1 cellular context compared by ENCODE assay signal in genomic region chr12:6345319-6346071, GRCh38.
TF ChIP-seq lines count a peak whose summit lies in the region.

No MANE protein-coding gene starts in this region.

TF ChIP-seq in K562, 482 proteins besides CTCF, POLR2A, EP300 and RAD21 (continues in another document):
- TF ChIP-seq TBL1XR1 (IDR thresholded peaks at IDR 0.05; ENCODE audit: low read length in 2 of 2): peak in 1 of 2 experiments; percentile 95; a peak in 2 of 4 replicates
- TF ChIP-seq ARNT (IDR thresholded peaks at IDR 0.05): peak; percentile 72 to 83; a peak in 3 of 4 replicates
- TF ChIP-seq HDAC3 (IDR thresholded peaks at IDR 0.05; ENCODE audit: borderline replicate concordance, partially characterized antibody): peak; percentile 91
- TF ChIP-seq IRF1 (CRISPR knock-in tag; IDR thresholded peaks at IDR 0.05; ENCODE audit: borderline replicate concordance): no peak
- TF ChIP-seq EP400 (IDR thresholded peaks at IDR 0.05): 0 out of 2 replicates have a peak, but pooled peaks have one; percentile 42
- peak; percentile 94 for TF ChIP-seq NCOR1 (IDR thresholded peaks at IDR 0.05)
- no peak for TF ChIP-seq MXI1 (IDR thresholded peaks at IDR 0.05; ENCODE audit: low read depth, low read length)
- peak; percentile 62; the same call in 1 of the 2 replicates for TF ChIP-seq CC2D1A (IDR thresholded peaks at IDR 0.05)
- TF ChIP-seq C11orf30 (IDR thresholded peaks at IDR 0.05; ENCODE audit: low read depth): no peak; the same call in 1 of the 2 replicates
- TF ChIP-seq SMARCE1 (IDR thresholded peaks at IDR 0.05): peak; percentile 97
- peak; percentile 96 for TF ChIP-seq ARID1B (IDR thresholded peaks at IDR 0.05)
- TF ChIP-seq NFRKB (IDR thresholded peaks at IDR 0.05; ENCODE audit: low read depth): no peak
- peak; percentile 97 for TF ChIP-seq JUND (IDR thresholded peaks at IDR 0.05; ENCODE audit: borderline replicate concordance, low read depth, low read length)
- TF ChIP-seq JUND (tag; IDR thresholded peaks at IDR 0.05; ENCODE audit: borderline replicate concordance, low read depth, low read length): peak; percentile 97
- peak; percentile 78 for TF ChIP-seq STAT5A (IDR thresholded peaks at IDR 0.05; ENCODE audit: borderline replicate concordance, low read length)
- peak; percentile 61 for TF ChIP-seq TAF9B (IDR thresholded peaks at IDR 0.05; ENCODE audit: partially characterized antibody)
- TF ChIP-seq TARDBP (IDR thresholded peaks at IDR 0.05): 0 out of 2 replicates have a peak, but pooled peaks have one; percentile 33
- TF ChIP-seq SMARCC2 (IDR thresholded peaks at IDR 0.05; ENCODE audit: low read depth): peak; percentile 96
- TF ChIP-seq KLF13 (tag; IDR thresholded peaks at IDR 0.05; ENCODE audit: borderline replicate concordance, low read depth): no peak
- TF ChIP-seq SMAD1 (IDR thresholded peaks at IDR 0.05; ENCODE audit: low read depth, low read length, partially characterized antibody): peak; percentile 69
- TF ChIP-seq ATF7 (IDR thresholded peaks at IDR 0.05): peak; percentile 82
- TF ChIP-seq SMAD4 (CRISPR knock-in tag; conservative IDR thresholded peaks at IDR 0.05): peak; percentile 92
- peak; percentile 75 for TF ChIP-seq SPI1 (IDR thresholded peaks at IDR 0.05; ENCODE audit: borderline replicate concordance, low read depth, low read length)
- 0 out of 2 replicates have a peak, but pooled peaks have one; percentile 45 for TF ChIP-seq BACH1 (tag; IDR thresholded peaks at IDR 0.05)
- peak in 1 of 2 experiments; percentile 42 for TF ChIP-seq AFF1 (IDR thresholded peaks at IDR 0.05; ENCODE audit: low read depth in 1 of 2, partially characterized antibody in 2 of 2)
- TF ChIP-seq JUNB (CRISPR knock-in tag; conservative IDR thresholded peaks at IDR 0.05): peak; percentile 90
- peak; percentile 89 for TF ChIP-seq HES1 (IDR thresholded peaks at IDR 0.05; ENCODE audit: low read depth)
- TF ChIP-seq ZNF518B (CRISPR knock-in tag; IDR thresholded peaks at IDR 0.05): no peak
- TF ChIP-seq NCOA2 (IDR thresholded peaks at IDR 0.05; ENCODE audit: partially characterized antibody in 2 of 2): peak in 1 of 2 experiments; percentile 84
- TF ChIP-seq ATF3 (IDR thresholded peaks at IDR 0.05): peak; percentile 98
- peak; percentile 89 for TF ChIP-seq ATF3 (CRISPR knock-in tag; conservative IDR thresholded peaks at IDR 0.05)
- peak; percentile 86 for TF ChIP-seq CTBP1 (IDR thresholded peaks at IDR 0.05; ENCODE audit: borderline replicate concordance)
- no peak for TF ChIP-seq MAFF (IDR thresholded peaks at IDR 0.05; ENCODE audit: low read length)
- no peak for TF ChIP-seq ZFP36 (IDR thresholded peaks at IDR 0.05; ENCODE audit: low read depth, low read length, partially characterized antibody)
- peak in 1 of 2 experiments; percentile 75; a peak in 2 of 4 replicates for TF ChIP-seq ZNF318 (IDR thresholded peaks at IDR 0.05; ENCODE audit: borderline replicate concordance in 1 of 2, low read depth in 1 of 2)
- TF ChIP-seq CCNT2 (IDR thresholded peaks at IDR 0.05; ENCODE audit: borderline replicate concordance, extremely low read depth, insufficient read length, low read depth, low read length): peak; percentile 96
- no peak for TF ChIP-seq FIP1L1 (IDR thresholded peaks at IDR 0.05; ENCODE audit: low read depth, low read length, poor library complexity, severe bottlenecking)
- peak; percentile 66; the same call in 1 of the 2 replicates for TF ChIP-seq ADNP (tag; IDR thresholded peaks at IDR 0.05)
- TF ChIP-seq DMBX1 (CRISPR knock-in tag; IDR thresholded peaks at IDR 0.05; ENCODE audit: borderline replicate concordance): peak; percentile 74; the same call in 1 of the 2 replicates
- TF ChIP-seq MTA3 (IDR thresholded peaks at IDR 0.05; ENCODE audit: borderline replicate concordance): peak; percentile 85
- peak; percentile 75 for TF ChIP-seq FOXM1 (IDR thresholded peaks at IDR 0.05; ENCODE audit: low read depth)
- no peak for TF ChIP-seq FOXM1 (CRISPR knock-in tag; IDR thresholded peaks at IDR 0.05; ENCODE audit: low read depth)
- TF ChIP-seq EHMT2 (IDR thresholded peaks at IDR 0.05): peak; percentile 64; the same call in 1 of the 2 replicates
- no peak for TF ChIP-seq ZNF445 (CRISPR knock-in tag; IDR thresholded peaks at IDR 0.05; ENCODE audit: low read depth)
- TF ChIP-seq MLX (CRISPR knock-in tag; conservative IDR thresholded peaks at IDR 0.05): no peak
- peak; percentile 79 for TF ChIP-seq SOX6 (IDR thresholded peaks at IDR 0.05)
- peak; percentile 96 for TF ChIP-seq SMARCA4 (IDR thresholded peaks at IDR 0.05)
- peak; percentile 86 for TF ChIP-seq CREM (IDR thresholded peaks at IDR 0.05; ENCODE audit: low read depth)
- no peak for TF ChIP-seq ETS2 (tag; IDR thresholded peaks at IDR 0.05; ENCODE audit: borderline replicate concordance, poor library complexity, severe bottlenecking)
- no peak for TF ChIP-seq CEBPG (CRISPR knock-in tag; IDR thresholded peaks at IDR 0.05)
- TF ChIP-seq CEBPG (tag; conservative IDR thresholded peaks at IDR 0.05 in 1 of 2, IDR thresholded peaks at IDR 0.05 in 1 of 2): no peak
